In genomic region chr5:139647406-139648204, GRCh38 we compare ENCODE assay signal across 1 cellular context.
TF ChIP-seq lines count a peak whose summit lies in the region.

No MANE protein-coding gene starts in this region.

TF ChIP-seq in SK-N-SH, 30 proteins besides CTCF, POLR2A, EP300 and RAD21 (continued from another document):
- no peak for TF ChIP-seq IRF3 (IDR thresholded peaks at IDR 0.05; ENCODE audit: low read depth, low read length)
- TF ChIP-seq SIN3A (IDR thresholded peaks at IDR 0.05; ENCODE audit: borderline replicate concordance, low read depth, low read length) = no peak
- TF ChIP-seq SMC3 (IDR thresholded peaks at IDR 0.05; ENCODE audit: low read depth, low read length) = no peak
- no peak for TF ChIP-seq FOXJ3 (CRISPR knock-in tag; IDR thresholded peaks at IDR 0.05)
- TF ChIP-seq NFIC (IDR thresholded peaks at IDR 0.05; ENCODE audit: borderline replicate concordance) = no peak
- no peak for TF ChIP-seq TAF1 (IDR thresholded peaks at IDR 0.05; ENCODE audit: borderline replicate concordance, low read depth, low read length)
- no peak for TF ChIP-seq PBX3 (IDR thresholded peaks at IDR 0.05)
- no peak for TF ChIP-seq REST (IDR thresholded peaks at IDR 0.05; ENCODE audit: low read depth, low read length)
- TF ChIP-seq ELF1 (IDR thresholded peaks at IDR 0.05) = no peak
- TF ChIP-seq RCOR1 (IDR thresholded peaks at IDR 0.05; ENCODE audit: low read length) = no peak
- no peak for TF ChIP-seq FOXM1 (IDR thresholded peaks at IDR 0.05; ENCODE audit: low read depth)
